In the genomic region with DNA sequence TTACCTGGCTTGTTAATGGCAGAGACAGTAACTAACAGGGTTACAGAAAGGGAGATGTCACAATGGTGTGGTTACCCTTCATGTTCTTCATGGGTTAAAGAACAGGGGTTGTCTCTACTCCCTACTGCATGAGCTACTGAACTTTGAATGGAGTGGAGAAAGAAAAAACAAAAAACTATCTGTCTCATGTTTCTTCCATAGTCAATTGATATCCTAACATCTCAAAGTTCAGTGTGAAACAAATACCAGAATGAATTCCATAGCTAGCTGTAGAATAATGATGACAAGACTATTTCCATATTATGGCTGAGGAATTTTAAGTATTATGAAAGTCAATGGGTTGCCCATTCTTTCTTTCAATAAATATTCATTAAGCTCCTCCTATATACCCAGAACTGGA, we compare ENCODE assay signal across 1 cellular context.
TF ChIP-seq lines count a peak whose summit lies in the region.

No MANE protein-coding gene starts in this region.

TF ChIP-seq in HepG2, 621 proteins besides CTCF, POLR2A, EP300 and RAD21 (continued from another document and continues in another):
- TF ChIP-seq MLXIP (CRISPR knock-in tag; IDR thresholded peaks at IDR 0.05; ENCODE audit: borderline replicate concordance), result no peak
- no peak for TF ChIP-seq AGO2 (optimal IDR thresholded peaks at IDR 0.05; ENCODE audit: low read depth, low read length)
- no peak for TF ChIP-seq ZNF550 (CRISPR knock-in tag; IDR thresholded peaks at IDR 0.05; ENCODE audit: borderline replicate concordance)
- no peak for TF ChIP-seq TFAP4 (IDR thresholded peaks at IDR 0.05; ENCODE audit: borderline replicate concordance, low read depth)
- TF ChIP-seq NFKBIZ (CRISPR knock-in tag; IDR thresholded peaks at IDR 0.05), result no peak
- TF ChIP-seq ZNF878 (CRISPR knock-in tag; IDR thresholded peaks at IDR 0.05), result no peak
- TF ChIP-seq SATB2 (CRISPR knock-in tag; IDR thresholded peaks at IDR 0.05), result no peak
- no peak for TF ChIP-seq ZNF577 (CRISPR knock-in tag; IDR thresholded peaks at IDR 0.05; ENCODE audit: borderline replicate concordance, low read depth)
- no peak for TF ChIP-seq ZNF253 (CRISPR knock-in tag; IDR thresholded peaks at IDR 0.05; ENCODE audit: borderline replicate concordance)
- TF ChIP-seq ZNF432 (CRISPR knock-in tag; IDR thresholded peaks at IDR 0.05; ENCODE audit: borderline replicate concordance), result no peak
- no peak for TF ChIP-seq PAWR (CRISPR knock-in tag; IDR thresholded peaks at IDR 0.05; ENCODE audit: borderline replicate concordance)
- TF ChIP-seq, protein P1, sequence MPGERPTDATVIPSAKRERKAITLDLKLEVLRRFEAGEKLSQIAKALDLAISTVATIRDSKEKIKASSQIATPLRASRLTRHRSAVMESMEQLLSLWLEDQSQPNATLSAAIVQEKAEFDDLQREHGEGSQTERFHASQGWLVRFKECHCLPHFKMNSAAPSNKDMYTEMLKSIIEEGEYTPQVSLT (CRISPR knock-in tag; IDR thresholded peaks at IDR 0.05; ENCODE audit: borderline replicate concordance, low read depth), result no peak
- TF ChIP-seq ZNF350 (CRISPR knock-in tag; IDR thresholded peaks at IDR 0.05; ENCODE audit: borderline replicate concordance, low read depth), result no peak
- TF ChIP-seq, protein P2, sequence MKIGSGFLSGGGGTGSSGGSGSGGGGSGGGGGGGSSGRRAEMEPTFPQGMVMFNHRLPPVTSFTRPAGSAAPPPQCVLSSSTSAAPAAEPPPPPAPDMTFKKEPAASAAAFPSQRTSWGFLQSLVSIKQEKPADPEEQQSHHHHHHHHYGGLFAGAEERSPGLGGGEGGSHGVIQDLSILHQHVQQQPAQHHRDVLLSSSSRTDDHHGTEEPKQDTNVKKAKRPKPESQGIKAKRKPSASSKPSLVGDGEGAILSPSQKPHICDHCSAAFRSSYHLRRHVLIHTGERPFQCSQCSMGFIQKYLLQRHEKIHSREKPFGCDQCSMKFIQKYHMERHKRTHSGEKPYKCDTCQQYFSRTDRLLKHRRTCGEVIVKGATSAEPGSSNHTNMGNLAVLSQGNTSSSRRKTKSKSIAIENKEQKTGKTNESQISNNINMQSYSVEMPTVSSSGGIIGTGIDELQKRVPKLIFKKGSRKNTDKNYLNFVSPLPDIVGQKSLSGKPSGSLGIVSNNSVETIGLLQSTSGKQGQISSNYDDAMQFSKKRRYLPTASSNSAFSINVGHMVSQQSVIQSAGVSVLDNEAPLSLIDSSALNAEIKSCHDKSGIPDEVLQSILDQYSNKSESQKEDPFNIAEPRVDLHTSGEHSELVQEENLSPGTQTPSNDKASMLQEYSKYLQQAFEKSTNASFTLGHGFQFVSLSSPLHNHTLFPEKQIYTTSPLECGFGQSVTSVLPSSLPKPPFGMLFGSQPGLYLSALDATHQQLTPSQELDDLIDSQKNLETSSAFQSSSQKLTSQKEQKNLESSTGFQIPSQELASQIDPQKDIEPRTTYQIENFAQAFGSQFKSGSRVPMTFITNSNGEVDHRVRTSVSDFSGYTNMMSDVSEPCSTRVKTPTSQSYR (CRISPR knock-in tag; IDR thresholded peaks at IDR 0.05; ENCODE audit: borderline replicate concordance), result no peak
- TF ChIP-seq RFX5 (IDR thresholded peaks at IDR 0.05; ENCODE audit: low read depth, low read length), result no peak
- TF ChIP-seq ZBTB25 (CRISPR knock-in tag; IDR thresholded peaks at IDR 0.05), result no peak
- no peak for TF ChIP-seq USF2 (IDR thresholded peaks at IDR 0.05; ENCODE audit: low read depth, low read length)
- no peak for TF ChIP-seq USF2 (CRISPR knock-in tag; IDR thresholded peaks at IDR 0.05; ENCODE audit: borderline replicate concordance)
- TF ChIP-seq PHF21A (CRISPR knock-in tag; IDR thresholded peaks at IDR 0.05), result no peak
- TF ChIP-seq GATAD2A (CRISPR knock-in tag; IDR thresholded peaks at IDR 0.05), result peak; percentile 68
- peak; percentile 35; the same call in 1 of the 2 replicates for TF ChIP-seq CEBPG (CRISPR knock-in tag; IDR thresholded peaks at IDR 0.05)
- no peak for TF ChIP-seq RORA (CRISPR knock-in tag; IDR thresholded peaks at IDR 0.05)
- TF ChIP-seq NR3C1 (CRISPR knock-in tag; IDR thresholded peaks at IDR 0.05), result no peak
- no peak for TF ChIP-seq ZNF773 (CRISPR knock-in tag; IDR thresholded peaks at IDR 0.05; ENCODE audit: borderline replicate concordance)
- no peak for TF ChIP-seq CHD2 (IDR thresholded peaks at IDR 0.05; ENCODE audit: low read depth, low read length)
- no peak for TF ChIP-seq ARNT2 (CRISPR knock-in tag; IDR thresholded peaks at IDR 0.05; ENCODE audit: low read depth)
- no peak for TF ChIP-seq RBAK (CRISPR knock-in tag; IDR thresholded peaks at IDR 0.05)
- TF ChIP-seq IRF1 (CRISPR knock-in tag; IDR thresholded peaks at IDR 0.05; ENCODE audit: low read depth), result no peak
- TF ChIP-seq, protein P3, sequence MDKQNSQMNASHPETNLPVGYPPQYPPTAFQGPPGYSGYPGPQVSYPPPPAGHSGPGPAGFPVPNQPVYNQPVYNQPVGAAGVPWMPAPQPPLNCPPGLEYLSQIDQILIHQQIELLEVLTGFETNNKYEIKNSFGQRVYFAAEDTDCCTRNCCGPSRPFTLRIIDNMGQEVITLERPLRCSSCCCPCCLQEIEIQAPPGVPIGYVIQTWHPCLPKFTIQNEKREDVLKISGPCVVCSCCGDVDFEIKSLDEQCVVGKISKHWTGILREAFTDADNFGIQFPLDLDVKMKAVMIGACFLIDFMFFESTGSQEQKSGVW (CRISPR knock-in tag; IDR thresholded peaks at IDR 0.05; ENCODE audit: borderline replicate concordance), result no peak
- TF ChIP-seq SNRNP70 (IDR thresholded peaks at IDR 0.05; ENCODE audit: low read depth, low read length), result no peak
- no peak for TF ChIP-seq ZNF672 (CRISPR knock-in tag; IDR thresholded peaks at IDR 0.05)
- no peak for TF ChIP-seq SP5 (CRISPR knock-in tag; IDR thresholded peaks at IDR 0.05; ENCODE audit: borderline replicate concordance, low read depth)
- TF ChIP-seq KLF16 (CRISPR knock-in tag; IDR thresholded peaks at IDR 0.05), result no peak
- TF ChIP-seq, protein P4, sequence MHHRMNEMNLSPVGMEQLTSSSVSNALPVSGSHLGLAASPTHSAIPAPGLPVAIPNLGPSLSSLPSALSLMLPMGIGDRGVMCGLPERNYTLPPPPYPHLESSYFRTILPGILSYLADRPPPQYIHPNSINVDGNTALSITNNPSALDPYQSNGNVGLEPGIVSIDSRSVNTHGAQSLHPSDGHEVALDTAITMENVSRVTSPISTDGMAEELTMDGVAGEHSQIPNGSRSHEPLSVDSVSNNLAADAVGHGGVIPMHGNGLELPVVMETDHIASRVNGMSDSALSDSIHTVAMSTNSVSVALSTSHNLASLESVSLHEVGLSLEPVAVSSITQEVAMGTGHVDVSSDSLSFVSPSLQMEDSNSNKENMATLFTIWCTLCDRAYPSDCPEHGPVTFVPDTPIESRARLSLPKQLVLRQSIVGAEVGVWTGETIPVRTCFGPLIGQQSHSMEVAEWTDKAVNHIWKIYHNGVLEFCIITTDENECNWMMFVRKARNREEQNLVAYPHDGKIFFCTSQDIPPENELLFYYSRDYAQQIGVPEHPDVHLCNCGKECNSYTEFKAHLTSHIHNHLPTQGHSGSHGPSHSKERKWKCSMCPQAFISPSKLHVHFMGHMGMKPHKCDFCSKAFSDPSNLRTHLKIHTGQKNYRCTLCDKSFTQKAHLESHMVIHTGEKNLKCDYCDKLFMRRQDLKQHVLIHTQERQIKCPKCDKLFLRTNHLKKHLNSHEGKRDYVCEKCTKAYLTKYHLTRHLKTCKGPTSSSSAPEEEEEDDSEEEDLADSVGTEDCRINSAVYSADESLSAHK (CRISPR knock-in tag; IDR thresholded peaks at IDR 0.05; ENCODE audit: borderline replicate concordance), result no peak
- no peak for TF ChIP-seq ZNF446 (CRISPR knock-in tag; IDR thresholded peaks at IDR 0.05)
- peak; percentile 63; the same call in 1 of the 2 replicates for TF ChIP-seq HMG20A (CRISPR knock-in tag; IDR thresholded peaks at IDR 0.05; ENCODE audit: borderline replicate concordance)
- TF ChIP-seq U2AF1 (optimal IDR thresholded peaks at IDR 0.05; ENCODE audit: low read depth, low read length), result no peak
- no peak for TF ChIP-seq ZNF816 (CRISPR knock-in tag; IDR thresholded peaks at IDR 0.05; ENCODE audit: borderline replicate concordance)
- no peak for TF ChIP-seq PAX8 (CRISPR knock-in tag; IDR thresholded peaks at IDR 0.05; ENCODE audit: borderline replicate concordance)
- TF ChIP-seq ZNF710 (CRISPR knock-in tag; IDR thresholded peaks at IDR 0.05; ENCODE audit: borderline replicate concordance), result 0 out of 2 replicates have a peak, but pooled peaks have one; percentile 65
- TF ChIP-seq MAFG (CRISPR knock-in tag; IDR thresholded peaks at IDR 0.05), result no peak
- no peak for TF ChIP-seq RBFOX2 (IDR thresholded peaks at IDR 0.05; ENCODE audit: low read depth, low read length)
- no peak for TF ChIP-seq RBM39 (IDR thresholded peaks at IDR 0.05; ENCODE audit: low read depth, low read length, poor library complexity, severe bottlenecking)
- TF ChIP-seq, protein P5, sequence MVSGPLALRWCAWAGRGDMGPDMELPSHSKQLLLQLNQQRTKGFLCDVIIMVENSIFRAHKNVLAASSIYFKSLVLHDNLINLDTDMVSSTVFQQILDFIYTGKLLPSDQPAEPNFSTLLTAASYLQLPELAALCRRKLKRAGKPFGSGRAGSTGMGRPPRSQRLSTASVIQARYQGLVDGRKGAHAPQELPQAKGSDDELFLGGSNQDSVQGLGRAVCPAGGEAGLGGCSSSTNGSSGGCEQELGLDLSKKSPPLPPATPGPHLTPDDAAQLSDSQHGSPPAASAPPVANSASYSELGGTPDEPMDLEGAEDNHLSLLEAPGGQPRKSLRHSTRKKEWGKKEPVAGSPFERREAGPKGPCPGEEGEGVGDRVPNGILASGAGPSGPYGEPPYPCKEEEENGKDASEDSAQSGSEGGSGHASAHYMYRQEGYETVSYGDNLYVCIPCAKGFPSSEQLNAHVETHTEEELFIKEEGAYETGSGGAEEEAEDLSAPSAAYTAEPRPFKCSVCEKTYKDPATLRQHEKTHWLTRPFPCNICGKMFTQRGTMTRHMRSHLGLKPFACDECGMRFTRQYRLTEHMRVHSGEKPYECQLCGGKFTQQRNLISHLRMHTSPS (CRISPR knock-in tag; IDR thresholded peaks at IDR 0.05; ENCODE audit: low read depth), result no peak
